Comparison of ENCODE assay signal across 26 cellular contexts in genomic region chrX:148624951-148625350, GRCh38.
"Had no signal": no experiment of that assay in that cellular context is flagged by ENCODE, and none has a peak within 500 bp of the region (broad histone marks: within the 10 kb centered on the region; RNA-seq: fewer than 3 reads in every experiment).

No MANE protein-coding gene starts in this region.

- H3K27ac ChIP-seq: colonic mucosa, dorsolateral prefrontal cortex, epithelial cell of prostate, esophagus squamous epithelium, gastrocnemius medialis, heart right ventricle, left lung, lower lobe of right lung had no signal

- H3K27me3 Mint-ChIP-seq: effector memory CD8-positive, alpha-beta T cell had no signal

- H3K27ac Mint-ChIP-seq: effector memory CD8-positive, alpha-beta T cell; endodermal cell; mesothelial cell of epicardium had no signal

- H3K27me3 ChIP-seq: colonic mucosa, esophagus squamous epithelium, gastrocnemius medialis, heart right ventricle, left lung had no signal

- H3K36me3 ChIP-seq: colonic mucosa, esophagus squamous epithelium, gastrocnemius medialis, heart right ventricle, left lung, lower lobe of right lung had no signal

- H3K9me3 ChIP-seq: colonic mucosa, esophagus squamous epithelium, gastrocnemius medialis, heart right ventricle, left lung, lower lobe of right lung, mucosa of descending colon had no signal

- H3K4me1 Mint-ChIP-seq: endodermal cell, mesothelial cell of epicardium had no signal

- FAIRE-seq: endometrium, islet of Langerhans, keratinocyte had no signal

- H3K4me3 Mint-ChIP-seq: effector memory CD8-positive, alpha-beta T cell; endodermal cell; mesothelial cell of epicardium had no signal

- H3K4me1 ChIP-seq: colonic mucosa, esophagus squamous epithelium, gastrocnemius medialis, heart right ventricle, left lung, lower lobe of right lung had no signal

- H3K36me3 Mint-ChIP-seq: mesothelial cell of epicardium had no signal

- DNase-seq: colonic mucosa; dermis blood vessel endothelial cell; dorsolateral prefrontal cortex; effector CD8-positive, alpha-beta T cell; effector memory CD8-positive, alpha-beta T cell; endodermal cell; erythroblast; esophagus squamous epithelium; foreskin fibroblast; foreskin melanocyte; gastrocnemius medialis; glutamatergic neuron; head of caudate nucleus; heart right ventricle; hippocampal formation; left cardiac atrium; left lung; left ventricle myocardium superior; lower lobe of right lung; mesenchymal stem cell; mucosa of descending colon had no signal

- H3K9me3 Mint-ChIP-seq: effector memory CD8-positive, alpha-beta T cell had no signal

- H3K4me3 ChIP-seq: colonic mucosa, dorsolateral prefrontal cortex, esophagus squamous epithelium, gastrocnemius medialis, heart right ventricle, left lung, lower lobe of right lung, mucosa of descending colon had no signal
